Comparison of ENCODE assay signal across 26 cellular contexts in the genomic region with DNA sequence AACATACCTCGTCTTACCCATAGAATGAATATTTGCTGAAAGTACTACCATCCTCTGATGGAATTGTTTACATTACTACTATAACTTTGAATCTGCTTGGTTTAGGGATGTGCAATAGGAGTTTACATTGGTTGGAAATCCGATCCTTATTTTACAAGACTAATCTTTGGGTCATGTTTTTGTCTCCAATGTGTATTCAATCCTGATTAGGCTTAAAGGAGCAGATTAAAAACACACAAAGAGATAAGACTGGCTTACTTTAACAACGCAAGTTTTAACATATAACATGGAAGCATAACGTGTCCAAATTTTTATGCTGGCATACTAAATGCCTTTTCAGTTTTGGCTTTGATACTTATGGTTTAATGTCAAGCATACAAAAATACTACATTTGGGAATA.
"Had no signal": no experiment of that assay in that cellular context is flagged by ENCODE, and none has a peak within 500 bp of the region (broad histone marks: within the 10 kb centered on the region; RNA-seq: fewer than 3 reads in every experiment).

No MANE protein-coding gene starts in this region.

- H3K4me3 ChIP-seq: colonic mucosa, esophagus muscularis mucosa, gastrocnemius medialis, left lung, ovary, psoas muscle, sigmoid colon, stomach, thyroid gland had no signal

- H3K36me3 Mint-ChIP-seq: naive thymus-derived CD4-positive, alpha-beta T cell; stimulated activated effector memory CD8-positive, alpha-beta T cell treated with anti-CD3 and anti-CD28 coated beads, Interleukin-12 subunit alpha, Interleukin-12 subunit beta, amount 100 ng/mL, for 72 hours had no signal

- DNase-seq: cerebellar nuclear complex; colonic mucosa; effector memory CD4-positive, alpha-beta T cell; gastrocnemius medialis; head of caudate nucleus; left cardiac atrium; left lung; mesenchymal stem cell; midbrain; naive thymus-derived CD4-positive, alpha-beta T cell; nephron progenitor cell; occipital lobe; ovary; posterior cingulate gyrus; psoas muscle; right cardiac atrium; sigmoid colon; stimulated activated CD4-positive, alpha-beta T cell treated with anti-CD3 and anti-CD28 coated beads, Interleukin-2, amount 100 ng/mL, for 24 hours; stimulated activated CD4-positive, alpha-beta T cell treated with anti-CD3 and anti-CD28 coated beads, Interleukin-4, amount 100 ng/mL, for 24 hours; stimulated activated naive CD4-positive, alpha-beta T cell treated with Interleukin-2 at 50 U/mL for 16 hours; stomach; thyroid gland; trophoblast cell had no signal

- H3K4me3 Mint-ChIP-seq: dendritic cell treated with granulocyte-macrophage colony-stimulating factor and Interleukin-4, amounts not matched to agents 40 ng/mL and 50 ng/mL, for 4 days; naive thymus-derived CD4-positive, alpha-beta T cell; nephron progenitor cell; stimulated activated effector memory CD8-positive, alpha-beta T cell treated with anti-CD3 and anti-CD28 coated beads, Interleukin-12 subunit alpha, Interleukin-12 subunit beta, amount 100 ng/mL, for 72 hours had no signal

- H3K27me3 ChIP-seq: colonic mucosa, esophagus muscularis mucosa, gastrocnemius medialis, ovary, sigmoid colon, stomach, thyroid gland had no signal

- H3K36me3 ChIP-seq: colonic mucosa, esophagus muscularis mucosa, gastrocnemius medialis, left lung, ovary, sigmoid colon, stomach, thyroid gland had no signal

- ATAC-seq: gastrocnemius medialis; left cardiac atrium; left lung; naive thymus-derived CD4-positive, alpha-beta T cell; psoas muscle; right cardiac atrium; stimulated activated effector memory CD8-positive, alpha-beta T cell treated with anti-CD3 and anti-CD28 coated beads, Interleukin-12 subunit alpha, Interleukin-12 subunit beta, amount 100 ng/mL, for 72 hours had no signal

- H3K4me1 ChIP-seq: colonic mucosa, esophagus muscularis mucosa, gastrocnemius medialis, left lung, psoas muscle, sigmoid colon, stomach, thyroid gland had no signal

- H3K27ac Mint-ChIP-seq: dendritic cell treated with granulocyte-macrophage colony-stimulating factor and Interleukin-4, amounts not matched to agents 40 ng/mL and 50 ng/mL, for 4 days; naive thymus-derived CD4-positive, alpha-beta T cell; nephron progenitor cell; stimulated activated effector memory CD8-positive, alpha-beta T cell treated with anti-CD3 and anti-CD28 coated beads, Interleukin-12 subunit alpha, Interleukin-12 subunit beta, amount 100 ng/mL, for 72 hours had no signal

- H3K9me3 Mint-ChIP-seq: dendritic cell treated with granulocyte-macrophage colony-stimulating factor and Interleukin-4, amounts not matched to agents 40 ng/mL and 50 ng/mL, for 4 days; stimulated activated effector memory CD8-positive, alpha-beta T cell treated with anti-CD3 and anti-CD28 coated beads, Interleukin-12 subunit alpha, Interleukin-12 subunit beta, amount 100 ng/mL, for 72 hours had no signal

- H3K4me1 Mint-ChIP-seq: naive thymus-derived CD4-positive, alpha-beta T cell; nephron progenitor cell; stimulated activated effector memory CD8-positive, alpha-beta T cell treated with anti-CD3 and anti-CD28 coated beads, Interleukin-12 subunit alpha, Interleukin-12 subunit beta, amount 100 ng/mL, for 72 hours had no signal

- H3K9me3 ChIP-seq: colonic mucosa, esophagus muscularis mucosa, gastrocnemius medialis, left lung, ovary, psoas muscle, sigmoid colon, stomach, thyroid gland had no signal

- H3K27ac ChIP-seq: colonic mucosa, esophagus muscularis mucosa, gastrocnemius medialis, left lung, ovary, psoas muscle, sigmoid colon, stomach, thyroid gland had no signal
